9 cellular contexts compared by ENCODE assay signal in the genomic region with DNA sequence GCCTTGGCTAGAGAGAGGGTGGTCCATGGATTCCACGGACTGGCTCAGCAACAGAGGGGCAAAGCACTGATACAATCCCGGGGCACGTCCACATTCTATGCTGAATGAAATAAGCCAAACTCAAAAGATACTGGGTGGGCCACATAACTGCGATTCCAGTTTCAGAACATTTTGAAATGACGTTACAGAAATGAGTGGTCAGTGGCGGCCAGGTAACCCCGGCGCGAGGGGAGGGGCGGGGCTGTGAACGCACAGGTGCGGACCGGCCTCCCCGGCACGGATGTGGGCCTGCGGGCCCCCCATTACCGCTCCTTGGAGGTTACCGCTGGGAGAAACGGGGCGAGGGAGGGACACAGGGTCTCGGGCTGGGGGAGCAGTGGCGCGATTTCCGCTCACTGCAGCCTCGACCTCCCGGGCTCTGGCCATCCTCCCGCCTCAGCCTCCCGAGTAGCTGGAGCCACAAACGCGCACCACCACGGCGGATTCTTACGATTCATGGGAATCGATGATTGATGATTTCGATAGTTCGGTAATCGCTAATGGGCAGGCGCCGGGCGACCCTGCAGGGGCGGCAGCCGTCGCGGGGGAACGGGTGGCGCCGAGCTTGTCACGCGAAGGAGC. TPM values are rescaled to one million over a fixed set of nuclear protein-coding genes. Genes with fewer than 3 reads are reported as not detected.
A peak's percentile ranks its signal among the peaks of the same experiment; 100 is the strongest.
DNase-seq lines count a peak whose midpoint lies in the region; ATAC-seq and TF ChIP-seq lines count a peak whose summit lies in the region.
"Had no signal": no experiment of that assay in that cellular context is flagged by ENCODE, and none has a peak within 500 bp of the region (broad histone marks: within the 10 kb centered on the region; RNA-seq: fewer than 3 reads in every experiment).

No MANE protein-coding gene starts in this region.

- no peak for DNase-seq in CD8-positive, alpha-beta memory T cell
- DNase-seq in activated naive CD8-positive, alpha-beta T cell treated with anti-CD3 and anti-CD28 coated beads, Interleukin-2, amount 10 ng/mL, durations not matched to agents 7 days and 5 days: peak; percentile 54
- DNase-seq in left lung: peak in 1 of 2 donors; percentile 82
- DNase-seq in tibial nerve (ENCODE audit: low spot score in 2 of 2): no peak
- no peak for DNase-seq in NCI-H2081 (lab: John Stamatoyannopoulos, UW)
- no peak for DNase-seq in SW480 (ENCODE audit: low spot score)

- peak overlapping the region; percentile 91 for H3K27ac ChIP-seq in CD8-positive, alpha-beta memory T cell (ENCODE audit: low read depth, low read length)
- H3K27ac ChIP-seq in left lung (peak overlapping the region; percentile 65 to 85), tibial nerve (peak overlapping the region; percentile 75 to 94 (median 91))

- H3K4me3 ChIP-seq in CD8-positive, alpha-beta memory T cell (ENCODE audit: low read length): peak overlapping the region; percentile 78
- H3K4me3 ChIP-seq in left lung (peak overlapping the region; percentile 97 to 98), tibial nerve (peak overlapping the region; percentile 76 to 88 (median 82))

- WGBS in tibial nerve, 2 donors: 1 to 4% methylated on average over 24 to 41 of the region's 49 CpGs

- H3K4me1 ChIP-seq in CD8-positive, alpha-beta memory T cell (ENCODE audit: insufficient read depth, low read length): peaks cover 14% of the 10 kb centered on the region
- peaks cover 0 to 35% of the 10 kb centered on the region in 2 donors for H3K4me1 ChIP-seq in left lung
- H3K4me1 ChIP-seq in tibial nerve: peaks cover 0 to 27% (median 10%) of the 10 kb centered on the region in 4 donors

- peaks cover 0 to 20% (median 2%) of the 10 kb centered on the region in 3 donors for H3K36me3 Mint-ChIP-seq in CD8-positive, alpha-beta memory T cell
- H3K36me3 Mint-ChIP-seq in activated naive CD8-positive, alpha-beta T cell treated with anti-CD3 and anti-CD28 coated beads, Interleukin-2, amount 10 ng/mL, durations not matched to agents 7 days and 5 days: peaks cover 3% of the 10 kb centered on the region

- no peaks in the 10 kb centered on the region for H3K9me3 Mint-ChIP-seq in CD8-positive, alpha-beta memory T cell
- H3K9me3 Mint-ChIP-seq in activated naive CD8-positive, alpha-beta T cell treated with anti-CD3 and anti-CD28 coated beads, Interleukin-2, amount 10 ng/mL, durations not matched to agents 7 days and 5 days: no peaks in the 10 kb centered on the region

- peak overlapping the region; percentile 57 to 94 (median 90) for H3K27ac Mint-ChIP-seq in CD8-positive, alpha-beta memory T cell
- peak overlapping the region; percentile 79 for H3K27ac Mint-ChIP-seq in activated naive CD8-positive, alpha-beta T cell treated with anti-CD3 and anti-CD28 coated beads, Interleukin-2, amount 10 ng/mL, durations not matched to agents 7 days and 5 days

- no peak for TF ChIP-seq CTCF in left lung (IDR thresholded peaks at IDR 0.05)
- no peak for TF ChIP-seq CTCF in tibial nerve (IDR thresholded peaks at IDR 0.05)

- H3K9me3 ChIP-seq in CD8-positive, alpha-beta memory T cell (ENCODE audit: low read length): no peaks in the 10 kb centered on the region
- H3K9me3 ChIP-seq in left lung: no peaks in the 10 kb centered on the region
- no peaks in the 10 kb centered on the region for H3K9me3 ChIP-seq in tibial nerve

- no peak for TF ChIP-seq POLR2A in tibial nerve (IDR thresholded peaks at IDR 0.05)

- peak overlapping the region; percentile 77 to 94 (median 92) for H3K4me3 Mint-ChIP-seq in CD8-positive, alpha-beta memory T cell
- peak overlapping the region; percentile 97 for H3K4me3 Mint-ChIP-seq in activated naive CD8-positive, alpha-beta T cell treated with anti-CD3 and anti-CD28 coated beads, Interleukin-2, amount 10 ng/mL, durations not matched to agents 7 days and 5 days

- TF ChIP-seq EP300 in tibial nerve (IDR thresholded peaks at IDR 0.05): no peak

- no peaks in the 10 kb centered on the region for H3K36me3 ChIP-seq in CD8-positive, alpha-beta memory T cell (ENCODE audit: insufficient read depth, low read length)
- peaks cover 0 to 18% of the 10 kb centered on the region in 2 donors for H3K36me3 ChIP-seq in left lung
- H3K36me3 ChIP-seq in tibial nerve: peaks cover 0 to 21% (median 0%) of the 10 kb centered on the region in 3 donors

- peaks cover 18 to 28% (median 20%) of the 10 kb centered on the region in 3 donors for H3K4me1 Mint-ChIP-seq in CD8-positive, alpha-beta memory T cell
- H3K4me1 Mint-ChIP-seq in activated naive CD8-positive, alpha-beta T cell treated with anti-CD3 and anti-CD28 coated beads, Interleukin-2, amount 10 ng/mL, durations not matched to agents 7 days and 5 days: peaks cover 16% of the 10 kb centered on the region

- POLR2A ChIA-PET in CD8-positive, alpha-beta memory T cell (lab: Charles Lee): interaction anchor here (1.2 to 3.1 kb wide), 2 partner anchors 29 to 39 kb away, joined by 3 to 13 read pairs; no protein-coding TSS in a partner anchor
- POLR2A ChIA-PET in activated naive CD8-positive, alpha-beta T cell treated with anti-CD3 and anti-CD28 coated beads, Interleukin-2, amount 10 ng/mL, durations not matched to agents 7 days and 5 days (lab: Charles Lee): interaction anchor here (0.7 to 3.5 kb wide), 7 partner anchors 12 to 133 kb away, joined by 3 to 32 read pairs (median 4); partner anchors contain the start of gene CYBA

- ATAC-seq in HG03025 (IDR thresholded peaks at IDR 0.05; ENCODE audit: low FRiP score, unreplicated experiment) (peak; percentile 6), left lung (peak; percentile 11), GM19035 (IDR thresholded peaks at IDR 0.05; ENCODE audit: unreplicated experiment) (no peak)
- peak; percentile 0 for ATAC-seq in activated naive CD8-positive, alpha-beta T cell treated with anti-CD3 and anti-CD28 coated beads, Interleukin-2, amount 10 ng/mL, durations not matched to agents 7 days and 5 days (ENCODE audit: low read depth)

- intact Hi-C loops in left lung (cut with DNase I): no loop called here

- no peaks in the 10 kb centered on the region for H3K27me3 ChIP-seq in CD8-positive, alpha-beta memory T cell (ENCODE audit: insufficient read depth, low read length, poor library complexity, severe bottlenecking)
- H3K27me3 ChIP-seq in left lung: no peaks in the 10 kb centered on the region
- H3K27me3 ChIP-seq in tibial nerve: no peaks in the 10 kb centered on the region

- no peaks in the 10 kb centered on the region for H3K27me3 Mint-ChIP-seq in CD8-positive, alpha-beta memory T cell
- H3K27me3 Mint-ChIP-seq in activated naive CD8-positive, alpha-beta T cell treated with anti-CD3 and anti-CD28 coated beads, Interleukin-2, amount 10 ng/mL, durations not matched to agents 7 days and 5 days: no peaks in the 10 kb centered on the region

- CTCF ChIA-PET in CD8-positive, alpha-beta memory T cell (lab: Charles Lee): interaction anchor here (0.7 to 1.5 kb wide), 7 partner anchors 10 to 41 kb away, joined by 3 to 5 read pairs (median 3); no protein-coding TSS in a partner anchor

RNA-seq across cellular contexts. Expression of gene MVD, which starts 0.6 kb away (rescaled TPM):
- total RNA-seq in CD8-positive, alpha-beta memory T cell: 10 to 100 TPM; 58.0 to 59.7 TPM
- 25.6 TPM for polyA plus RNA-seq in CD8-positive, alpha-beta memory T cell
- 10 to 100 TPM; 80.7 to 84.2 TPM for total RNA-seq in activated naive CD8-positive, alpha-beta T cell treated with anti-CD3 and anti-CD28 coated beads, Interleukin-2, amount 10 ng/mL, durations not matched to agents 7 days and 5 days
- 100 to 1,000 TPM in 1 of 2 donors, 10 to 100 TPM in 1; 66.3 to 154 TPM for total RNA-seq in left lung
- total RNA-seq in tibial nerve: 10 to 100 TPM; 32.7 to 49.4 (median 39.9) TPM

RNA-seq across cellular contexts. Expression of gene CYBA, which starts 11.5 kb away (rescaled TPM):
- 100 to 1,000 TPM; 208 to 237 TPM for total RNA-seq in CD8-positive, alpha-beta memory T cell
- polyA plus RNA-seq in CD8-positive, alpha-beta memory T cell: 1,129 TPM
- total RNA-seq in activated naive CD8-positive, alpha-beta T cell treated with anti-CD3 and anti-CD28 coated beads, Interleukin-2, amount 10 ng/mL, durations not matched to agents 7 days and 5 days: 100 to 1,000 TPM; 505 to 513 TPM
- total RNA-seq in left lung (100 to 1,000 TPM; 243 to 396 TPM), tibial nerve (100 to 1,000 TPM in 2 of 4 donors, 10 to 100 TPM in 2; 86.3 to 199 (median 121) TPM)

RNA-seq across cellular contexts. Expression of gene IL17C, which starts 24.0 kb away (rescaled TPM):
- total RNA-seq in CD8-positive, alpha-beta memory T cell: under 1 TPM in 1 of 2 experiments, not detected in 1; 0.22 TPM
- polyA plus RNA-seq in CD8-positive, alpha-beta memory T cell: not detected
- total RNA-seq in activated naive CD8-positive, alpha-beta T cell treated with anti-CD3 and anti-CD28 coated beads, Interleukin-2, amount 10 ng/mL, durations not matched to agents 7 days and 5 days: under 1 TPM in 1 of 2 experiments, not detected in 1; 0.68 TPM
- not detected for total RNA-seq in left lung
- not detected for total RNA-seq in tibial nerve
- total RNA-seq: NCI-H460 had no signal

RNA-seq across cellular contexts. Expression of gene SNAI3, which starts 24.0 kb away (rescaled TPM):
- 1 to 10 TPM; 2.2 to 2.8 TPM for total RNA-seq in CD8-positive, alpha-beta memory T cell
- 13.5 TPM for polyA plus RNA-seq in CD8-positive, alpha-beta memory T cell
- total RNA-seq in activated naive CD8-positive, alpha-beta T cell treated with anti-CD3 and anti-CD28 coated beads, Interleukin-2, amount 10 ng/mL, durations not matched to agents 7 days and 5 days: 10 to 100 TPM; 14.4 to 15.0 TPM
- total RNA-seq in left lung: 1 to 10 TPM; 1.9 to 2.3 TPM
- 1 to 10 TPM in 2 of 4 donors, under 1 TPM in 2; 0.87 to 1.2 (median 1.0) TPM for total RNA-seq in tibial nerve
- total RNA-seq: NCI-H460 had no signal

RNA-seq across cellular contexts. Expression of gene RNF166, which starts 43.9 kb away (rescaled TPM):
- total RNA-seq in CD8-positive, alpha-beta memory T cell: 10 to 100 TPM; 51.7 to 56.2 TPM
- 122 TPM for polyA plus RNA-seq in CD8-positive, alpha-beta memory T cell
- 100 to 1,000 TPM; 227 to 229 TPM for total RNA-seq in activated naive CD8-positive, alpha-beta T cell treated with anti-CD3 and anti-CD28 coated beads, Interleukin-2, amount 10 ng/mL, durations not matched to agents 7 days and 5 days
- 10 to 100 TPM; 28.4 to 54.0 TPM for total RNA-seq in left lung
- 10 to 100 TPM; 36.5 to 56.7 (median 43.5) TPM for total RNA-seq in tibial nerve
